13 cellular contexts compared by ENCODE assay signal in genomic region chr14:68279777-68280233, GRCh38.
A peak's percentile ranks its signal among the peaks of the same experiment; 100 is the strongest.
DNase-seq lines count a peak whose midpoint lies in the region; ATAC-seq, FAIRE-seq and TF ChIP-seq lines count a peak whose summit lies in the region.
"Had no signal": no experiment of that assay in that cellular context is flagged by ENCODE, and none has a peak within 500 bp of the region (broad histone marks: within the 10 kb centered on the region; RNA-seq: fewer than 3 reads in every experiment).

No MANE protein-coding gene starts in this region.

- no peaks in the 10 kb centered on the region for H3K9me2 ChIP-seq in DOHH2 (replicated peaks; ENCODE audit: control insufficient read depth, low read length)

- TF ChIP-seq CTCF in DOHH2 (IDR thresholded peaks at IDR 0.05; ENCODE audit: low read depth, low read length, poor library complexity, severe bottlenecking) (no peak), Peyer's patch (IDR thresholded peaks at IDR 0.05) (no peak), vagina (IDR thresholded peaks at IDR 0.05) (no peak), testis (IDR thresholded peaks at IDR 0.05) (no peak)

- 83 to 89% methylated on average over 4 of the region's 4 CpGs for whole genome bisulfite sequencing in testis, 2 donors

- H3F3A ChIP-seq in DOHH2 (ENCODE audit: control insufficient read depth, insufficient read depth), result peaks cover 69% of the 10 kb centered on the region

- H3K27me3 ChIP-seq in DOHH2 (ENCODE audit: control insufficient read depth, low read length), result no peaks in the 10 kb centered on the region
- H3K27me3 ChIP-seq in Peyer's patch, result no peaks in the 10 kb centered on the region
- no peaks in the 10 kb centered on the region for H3K27me3 ChIP-seq in vagina
- no peaks in the 10 kb centered on the region for H3K27me3 ChIP-seq in testis
- H3K27me3 ChIP-seq: BE2C had no signal

- H3K4me3 ChIP-seq in DOHH2 (ENCODE audit: low read length) (peak overlapping the region; percentile 76), Peyer's patch (no peak overlapping the region), vagina (no peak overlapping the region), testis (no peak overlapping the region)
- H3K4me3 ChIP-seq: K562 had no signal

- DNase-seq in GM19239 (ENCODE audit: insufficient read length, low spot score) (no peak), Peyer's patch (peak in 2 of 3 donors; percentile 74 to 76), GDM1 (lab: John Stamatoyannopoulos, UW) (no peak), vagina (ENCODE audit: extremely low spot score in 2 of 2) (no peak), SK-N-DZ (ENCODE audit: low spot score) (no peak), testis (no peak)
- DNase-seq: activated naive CD4-positive, alpha-beta T cell treated with anti-CD3 and anti-CD28 coated beads for 36 hours; BE2C; effector memory CD4-positive, alpha-beta T cell; WERI-Rb-1 had no signal

- peaks cover 21% of the 10 kb centered on the region for H3K36me3 ChIP-seq in DOHH2 (ENCODE audit: control insufficient read depth, low read length)
- no peaks in the 10 kb centered on the region for H3K36me3 ChIP-seq in Peyer's patch
- no peaks in the 10 kb centered on the region for H3K36me3 ChIP-seq in vagina
- no peaks in the 10 kb centered on the region for H3K36me3 ChIP-seq in testis (ENCODE audit: low read depth, missing control alignments)
- H3K36me3 ChIP-seq: BE2C, WERI-Rb-1 had no signal

- no peak for TF ChIP-seq POLR2A in Peyer's patch (IDR thresholded peaks at IDR 0.05)
- TF ChIP-seq POLR2A in vagina (IDR thresholded peaks at IDR 0.05), result no peak
- no peak for TF ChIP-seq POLR2A in testis (IDR thresholded peaks at IDR 0.05)

- intact Hi-C loops in vagina (cut with DNase I) (no loop called here), testis (cut with DNase I; ENCODE audit: low total_unique reads) (no loop called here)

- no peaks in the 10 kb centered on the region for H3K9me3 ChIP-seq in DOHH2 (ENCODE audit: control insufficient read depth, insufficient read depth, low read length)
- H3K9me3 ChIP-seq in Peyer's patch, result no peaks in the 10 kb centered on the region
- no peaks in the 10 kb centered on the region for H3K9me3 ChIP-seq in vagina
- no peaks in the 10 kb centered on the region for H3K9me3 ChIP-seq in testis
- H3K9me3 ChIP-seq: BE2C had no signal

- H3K27ac ChIP-seq in DOHH2 (ENCODE audit: low read depth, low read length) (peak overlapping the region; percentile 99), Peyer's patch (peak overlapping the region in 2 of 4 donors; percentile 69 to 85), vagina (no peak overlapping the region), testis (no peak overlapping the region)
- H3K27ac ChIP-seq: WERI-Rb-1 had no signal

- peaks cover 22% of the 10 kb centered on the region for H3K79me2 ChIP-seq in DOHH2 (ENCODE audit: control insufficient read depth, low read length)

- peak; percentile 97 for FAIRE-seq in GM19239 (lab: Jason Lieb, UNC)
- FAIRE-seq: K562 had no signal

- no peaks in the 10 kb centered on the region for H4K20me1 ChIP-seq in DOHH2 (ENCODE audit: control insufficient read depth, insufficient read depth, low read depth, low read length)

- H3K4me2 ChIP-seq in DOHH2 (ENCODE audit: low read length), result peak overlapping the region; percentile 94

- peak; percentile 31 for ATAC-seq in HG02970 (IDR thresholded peaks at IDR 0.05; ENCODE audit: low FRiP score, unreplicated experiment)
- ATAC-seq: K562 had no signal

- H3K4me1 ChIP-seq in DOHH2 (ENCODE audit: control insufficient read depth, low read length), result peaks cover 99% of the 10 kb centered on the region
- peaks cover 0 to 22% (median 10%) of the 10 kb centered on the region in 4 donors for H3K4me1 ChIP-seq in Peyer's patch
- peaks cover 26% of the 10 kb centered on the region for H3K4me1 ChIP-seq in vagina
- peaks cover 26% of the 10 kb centered on the region for H3K4me1 ChIP-seq in testis
- H3K4me1 ChIP-seq: BE2C had no signal

Comparison
In these comparisons a context has a peak if more than half of its experiments do, and no peak if none do; other contexts are left out.
1. DNase-seq: peak in Peyer's patch (2 of 3); none in GM19239 (single experiment), GDM1 (single experiment), vagina (0 of 2), SK-N-DZ (single experiment) and testis (single experiment).